ENCODE assay signal across 8 cellular contexts in the genomic region with DNA sequence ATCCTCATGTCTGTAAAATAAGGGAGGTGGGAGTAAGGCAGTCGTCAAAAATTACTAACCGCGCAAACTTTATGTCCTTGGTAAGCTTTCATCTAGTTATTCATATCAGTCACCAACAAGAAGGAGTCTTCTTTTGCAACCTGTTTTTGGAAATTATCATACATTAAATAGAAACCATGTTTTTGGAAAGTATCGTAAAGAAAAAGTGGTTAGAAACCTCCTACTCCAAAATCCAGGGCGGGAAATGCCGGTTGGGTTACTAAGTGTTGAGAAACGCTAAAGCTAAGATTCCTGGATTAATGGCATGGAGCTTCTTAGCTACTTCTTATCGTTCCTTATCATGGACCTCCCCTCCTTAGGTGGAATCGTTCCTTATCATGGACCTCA. TPM values are rescaled to one million over a fixed set of nuclear protein-coding genes. Genes with fewer than 3 reads are reported as not detected.
A peak's percentile ranks its signal among the peaks of the same experiment; 100 is the strongest.
DNase-seq lines count a peak whose midpoint lies in the region; ATAC-seq and TF ChIP-seq lines count a peak whose summit lies in the region.

No MANE protein-coding gene starts in this region.

- H3K4me3 ChIP-seq in SJCRH30 = peak overlapping the region; percentile 65
- H3K4me3 ChIP-seq in fibroblast of villous mesenchyme (ENCODE audit: low read depth, low read length) = peak overlapping the region; percentile 85
- H3K4me3 ChIP-seq in skin epidermis = peak overlapping the region; percentile 59 to 94 (median 76)

- ATAC-seq in GM21723 (IDR thresholded peaks at IDR 0.05; ENCODE audit: unreplicated experiment) (peak; percentile 3), GM19395 (IDR thresholded peaks at IDR 0.05; ENCODE audit: unreplicated experiment) (no peak)

- no peaks in the 10 kb centered on the region for H3K27me3 ChIP-seq in SJCRH30

- H3K36me3 ChIP-seq in SJCRH30 = no peaks in the 10 kb centered on the region

- TF ChIP-seq CTCF in fibroblast of villous mesenchyme (IDR thresholded peaks at IDR 0.05; ENCODE audit: insufficient read depth, low read depth, low read length) = no peak

- H3K27ac ChIP-seq in SJCRH30 (peak overlapping the region; percentile 49), skin epidermis (peak overlapping the region in 20 of 21 experiments; percentile 7 to 86 (median 70))

- peaks cover 4% of the 10 kb centered on the region; the same call in 1 of the 2 replicates for H3K4me1 ChIP-seq in SJCRH30

- H3K9me3 ChIP-seq in SJCRH30 (replicated peaks) = no peaks in the 10 kb centered on the region

- DNase-seq in SJCRH30 (no peak), fibroblast of villous mesenchyme (ENCODE audit: low read depth) (peak; percentile 25), medulla oblongata (ENCODE audit: extremely low spot score) (no peak), cerebellar cortex (ENCODE audit: low spot score) (no peak), SIG-M5 (lab: John Stamatoyannopoulos, UW) (no peak)

RNA-seq across cellular contexts. Expression of a gene that starts 0.8 kb away (rescaled TPM):
- total RNA-seq in SJCRH30 (2014; rRNA removed; shearing (Covaris generic)) = 4.1 and 5.4 TPM in 2 replicates
- 5.6 and 6.1 TPM in 2 replicates for total RNA-seq in fibroblast of villous mesenchyme

RNA-seq across cellular contexts. Expression of a gene that starts 29.4 kb away (rescaled TPM):
- total RNA-seq in SJCRH30 (2014; rRNA removed; shearing (Covaris generic)) = 21.1 and 26.1 TPM in 2 replicates
- total RNA-seq in fibroblast of villous mesenchyme = 0.32 and 0.43 TPM in 2 replicates

Comparison
In these comparisons a context has a peak if more than half of its experiments do, and no peak if none do; other contexts are left out.
1. RNA of a gene that starts 29.4 kb away (total RNA-seq): 21.1 to 26.1 TPM in SJCRH30; 0.32 to 0.43 TPM in fibroblast of villous mesenchyme; every median in the first group is over 10 times any median in the second.
2. Peak in every context shown above with its lines, with median percentiles within 50 percentile points of each other: H3K4me3 ChIP-seq.